Comparison of ENCODE assay signal across 19 cellular contexts in genomic region chr19:46692918-46693722, GRCh38. TPM values are rescaled to one million over a fixed set of nuclear protein-coding genes. Genes with fewer than 3 reads are reported as not detected.
DNase-seq lines count a peak whose midpoint lies in the region; ATAC-seq and TF ChIP-seq lines count a peak whose summit lies in the region.
"Had no signal": no experiment of that assay in that cellular context is flagged by ENCODE, and none has a peak within 500 bp of the region (broad histone marks: within the 10 kb centered on the region; RNA-seq: fewer than 3 reads in every experiment).

No MANE protein-coding gene starts in this region.

- no peaks in the 10 kb centered on the region for H3K9me3 ChIP-seq in upper lobe of right lung

- no peaks in the 10 kb centered on the region for H3K4me1 Mint-ChIP-seq in stimulated activated naive CD8-positive, alpha-beta T cell treated with anti-CD3 and anti-CD28 coated beads, Interleukin-15, Interleukin-2, amounts not matched to agents 100 ng/mL and 50 ng/mL, for 24 hours (ENCODE audit: low read depth)
- peaks cover 25% of the 10 kb centered on the region for H3K4me1 Mint-ChIP-seq in central memory CD8-positive, alpha-beta T cell
- H3K4me1 Mint-ChIP-seq in stimulated activated naive CD8-positive, alpha-beta T cell treated with anti-CD3 and anti-CD28 coated beads, Interleukin-15, amount 100 ng/mL, for 72 hours = no peaks in the 10 kb centered on the region

- H3K27me3 ChIP-seq in upper lobe of right lung = no peaks in the 10 kb centered on the region
- H3K27me3 ChIP-seq: hepatocyte had no signal

- ATAC-seq in stimulated activated naive CD8-positive, alpha-beta T cell treated with anti-CD3 and anti-CD28 coated beads, Interleukin-15, Interleukin-2, amounts not matched to agents 100 U/mL and 50 U/mL, for 24 hours = no peak
- ATAC-seq in central memory CD8-positive, alpha-beta T cell (replicated peaks; ENCODE audit: extremely low read depth, poor library complexity, severe bottlenecking) = no peak
- ATAC-seq in stimulated activated naive CD8-positive, alpha-beta T cell treated with anti-CD3 and anti-CD28 coated beads, Interleukin-15, amount 100 ng/mL, for 72 hours = no peak
- ATAC-seq in HG03565 (IDR thresholded peaks at IDR 0.05; ENCODE audit: unreplicated experiment) = no peak
- ATAC-seq in upper lobe of right lung = no peak
- ATAC-seq: natural killer cell had no signal

- TF ChIP-seq CTCF in lower leg skin (IDR thresholded peaks at IDR 0.05) = no peak
- no peak for TF ChIP-seq CTCF in upper lobe of right lung (IDR thresholded peaks at IDR 0.05)

- WGBS in lower leg skin, 2 donors = 93 to 98% methylated on average over 4 of the region's 4 CpGs

- TF ChIP-seq POLR2A in lower leg skin (IDR thresholded peaks at IDR 0.05) = no peak

- peaks cover 4% of the 10 kb centered on the region for H3K4me1 ChIP-seq in upper lobe of right lung

- no peak overlapping the region for H3K4me3 Mint-ChIP-seq in stimulated activated naive CD8-positive, alpha-beta T cell treated with anti-CD3 and anti-CD28 coated beads, Interleukin-15, Interleukin-2, amounts not matched to agents 100 ng/mL and 50 ng/mL, for 24 hours
- H3K4me3 Mint-ChIP-seq in central memory CD8-positive, alpha-beta T cell = no peak overlapping the region
- H3K4me3 Mint-ChIP-seq in stimulated activated naive CD8-positive, alpha-beta T cell treated with anti-CD3 and anti-CD28 coated beads, Interleukin-15, amount 100 ng/mL, for 72 hours = no peak overlapping the region
- H3K4me3 Mint-ChIP-seq: activated CD4-positive, alpha-beta T cell treated with anti-CD3 and anti-CD28 coated beads, Interleukin-2, amount 10 ng/mL, durations not matched to agents 7 days and 5 days; memory B cell; natural killer cell had no signal

- H3K36me3 ChIP-seq in upper lobe of right lung = peaks cover 89% of the 10 kb centered on the region

- no peak overlapping the region for H3K27ac ChIP-seq in upper lobe of right lung
- H3K27ac ChIP-seq: hepatocyte had no signal

- no peak for DNase-seq in stimulated activated naive CD8-positive, alpha-beta T cell treated with anti-CD3 and anti-CD28 coated beads, Interleukin-15, Interleukin-2, amounts not matched to agents 100 U/mL and 50 U/mL, for 24 hours
- DNase-seq in RKO (ENCODE audit: low spot score) = peak; percentile 25
- no peak for DNase-seq in central memory CD8-positive, alpha-beta T cell (ENCODE audit: low spot score in 2 of 2)
- no peak for DNase-seq in stimulated activated naive CD8-positive, alpha-beta T cell treated with anti-CD3 and anti-CD28 coated beads, Interleukin-15, amount 100 ng/mL, for 72 hours
- no peak for DNase-seq in lower leg skin (ENCODE audit: low spot score in 2 of 2)
- DNase-seq in upper lobe of right lung = no peak
- DNase-seq: activated CD4-positive, alpha-beta T cell treated with anti-CD3 and anti-CD28 coated beads, Interleukin-2, amount 10 ng/mL, durations not matched to agents 7 days and 5 days; AML-193; amniotic stem cell; GDM1; natural killer cell; NCI-H1436; NCI-H774 had no signal

- no peaks in the 10 kb centered on the region for H3K9me3 Mint-ChIP-seq in stimulated activated naive CD8-positive, alpha-beta T cell treated with anti-CD3 and anti-CD28 coated beads, Interleukin-15, Interleukin-2, amounts not matched to agents 100 ng/mL and 50 ng/mL, for 24 hours
- H3K9me3 Mint-ChIP-seq in central memory CD8-positive, alpha-beta T cell = no peaks in the 10 kb centered on the region
- no peaks in the 10 kb centered on the region for H3K9me3 Mint-ChIP-seq in stimulated activated naive CD8-positive, alpha-beta T cell treated with anti-CD3 and anti-CD28 coated beads, Interleukin-15, amount 100 ng/mL, for 72 hours
- H3K9me3 Mint-ChIP-seq: activated CD4-positive, alpha-beta T cell treated with anti-CD3 and anti-CD28 coated beads, Interleukin-2, amount 10 ng/mL, durations not matched to agents 7 days and 5 days; memory B cell; natural killer cell had no signal

- peak overlapping the region; percentile 16 for H3K27ac Mint-ChIP-seq in stimulated activated naive CD8-positive, alpha-beta T cell treated with anti-CD3 and anti-CD28 coated beads, Interleukin-15, Interleukin-2, amounts not matched to agents 100 ng/mL and 50 ng/mL, for 24 hours
- peak overlapping the region; percentile 12 for H3K27ac Mint-ChIP-seq in central memory CD8-positive, alpha-beta T cell (ENCODE audit: low read depth)
- peak overlapping the region; percentile 20 to 60 for H3K27ac Mint-ChIP-seq in stimulated activated naive CD8-positive, alpha-beta T cell treated with anti-CD3 and anti-CD28 coated beads, Interleukin-15, amount 100 ng/mL, for 72 hours
- H3K27ac Mint-ChIP-seq: activated CD4-positive, alpha-beta T cell treated with anti-CD3 and anti-CD28 coated beads, Interleukin-2, amount 10 ng/mL, durations not matched to agents 7 days and 5 days; memory B cell had no signal

- intact Hi-C loops in lower leg skin (cut with DNase I; ENCODE audit: low total_unique reads) (no loop called here), upper lobe of right lung (cut with DNase I) (no loop called here)

- H3K4me3 ChIP-seq in lower leg skin (ENCODE audit: low read depth, poor library complexity, severe bottlenecking) (no peak overlapping the region), upper lobe of right lung (no peak overlapping the region)
- H3K4me3 ChIP-seq: hepatocyte had no signal

- H3K36me3 Mint-ChIP-seq in stimulated activated naive CD8-positive, alpha-beta T cell treated with anti-CD3 and anti-CD28 coated beads, Interleukin-15, Interleukin-2, amounts not matched to agents 100 ng/mL and 50 ng/mL, for 24 hours (ENCODE audit: low read depth) = peaks cover 69% of the 10 kb centered on the region
- H3K36me3 Mint-ChIP-seq in central memory CD8-positive, alpha-beta T cell (ENCODE audit: insufficient read depth) = peaks cover 91% of the 10 kb centered on the region

- no peaks in the 10 kb centered on the region for H3K27me3 Mint-ChIP-seq in stimulated activated naive CD8-positive, alpha-beta T cell treated with anti-CD3 and anti-CD28 coated beads, Interleukin-15, Interleukin-2, amounts not matched to agents 100 ng/mL and 50 ng/mL, for 24 hours
- no peaks in the 10 kb centered on the region for H3K27me3 Mint-ChIP-seq in central memory CD8-positive, alpha-beta T cell
- H3K27me3 Mint-ChIP-seq in stimulated activated naive CD8-positive, alpha-beta T cell treated with anti-CD3 and anti-CD28 coated beads, Interleukin-15, amount 100 ng/mL, for 72 hours = no peaks in the 10 kb centered on the region
- H3K27me3 Mint-ChIP-seq: activated CD4-positive, alpha-beta T cell treated with anti-CD3 and anti-CD28 coated beads, Interleukin-2, amount 10 ng/mL, durations not matched to agents 7 days and 5 days; memory B cell had no signal

RNA-seq across cellular contexts. Expression of gene PRKD2, which starts 23.8 kb away (rescaled TPM):
- total RNA-seq in lower leg skin = 100 to 1,000 TPM in 1 of 4 donors, 10 to 100 TPM in 3; 52.6 to 120 (median 66.7) TPM
- 58.9 TPM for total RNA-seq in upper lobe of right lung

RNA-seq across cellular contexts. Expression of gene DACT3, which starts 32.1 kb away (rescaled TPM):
- total RNA-seq in lower leg skin = 1 to 10 TPM; 1.3 to 4.1 (median 2.6) TPM
- total RNA-seq in upper lobe of right lung = 10.0 TPM

RNA-seq across cellular contexts. Expression of gene FKRP, which starts 52.7 kb away (rescaled TPM):
- total RNA-seq in lower leg skin (10 to 100 TPM in 3 of 4 donors, 1 to 10 TPM in 1; 9.4 to 16.1 (median 12.8) TPM), upper lobe of right lung (14.2 TPM)

RNA-seq across cellular contexts. Expression of gene STRN4, which starts 53.1 kb away (rescaled TPM):
- total RNA-seq in lower leg skin (10 to 100 TPM; 81.5 to 97.6 (median 93.5) TPM), upper lobe of right lung (68.5 TPM)

RNA-seq across cellular contexts. Expression of gene GNG8, which starts 57.1 kb away (rescaled TPM):
- not detected for total RNA-seq in lower leg skin
- total RNA-seq in upper lobe of right lung = not detected
- total RNA-seq: activated CD4-positive, alpha-beta T cell treated with anti-CD3 and anti-CD28 coated beads, Interleukin-2, amount 10 ng/mL, durations not matched to agents 7 days and 5 days; hepatocyte; natural killer cell; SK-MEL-5; skeletal muscle tissue had no signal
